Comparison of ENCODE assay signal across 8 cellular contexts in the genomic region with DNA sequence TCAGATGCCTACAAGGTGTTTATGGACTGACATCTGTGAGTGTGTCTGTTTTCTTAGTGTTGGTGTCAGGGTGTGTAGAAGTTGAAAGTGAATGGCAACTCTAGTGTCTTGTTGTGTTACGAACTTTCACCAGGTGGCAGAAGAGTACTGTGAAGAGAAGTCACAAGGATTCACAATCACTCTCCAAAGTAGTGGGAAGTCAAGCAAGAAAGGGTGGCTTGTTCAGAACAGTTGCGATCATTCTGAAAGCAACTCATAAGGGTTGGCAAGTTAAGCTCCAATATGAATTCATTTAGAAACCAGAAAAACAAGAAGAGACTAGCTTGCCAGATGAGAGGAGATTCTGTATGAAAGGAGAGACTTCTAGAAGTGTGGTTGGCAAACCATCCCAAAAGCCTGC.
A peak's percentile ranks its signal among the peaks of the same experiment; 100 is the strongest.
DNase-seq lines count a peak whose midpoint lies in the region; ATAC-seq and FAIRE-seq lines count a peak whose summit lies in the region.

No MANE protein-coding gene starts in this region.

- H3K27ac Mint-ChIP-seq in activated CD8-positive, alpha-beta memory T cell treated with anti-CD3 and anti-CD28 coated beads, Interleukin-2, amount 10 ng/mL, durations not matched to agents 7 days and 5 days, result no peak overlapping the region

- peaks cover 53% of the 10 kb centered on the region for H3K27me3 Mint-ChIP-seq in activated CD8-positive, alpha-beta memory T cell treated with anti-CD3 and anti-CD28 coated beads, Interleukin-2, amount 10 ng/mL, durations not matched to agents 7 days and 5 days

- H3K4me3 Mint-ChIP-seq in activated CD8-positive, alpha-beta memory T cell treated with anti-CD3 and anti-CD28 coated beads, Interleukin-2, amount 10 ng/mL, durations not matched to agents 7 days and 5 days, result no peak overlapping the region

- CTCF ChIA-PET in activated CD8-positive, alpha-beta memory T cell treated with anti-CD3 and anti-CD28 coated beads, Interleukin-2, amount 10 ng/mL, durations not matched to agents 7 days and 5 days (lab: Charles Lee), result interaction anchor here (0.5 to 6.8 kb wide), 34 partner anchors 8 to 1349 kb away, joined by 3 to 99 read pairs (median 4); no protein-coding TSS in a partner anchor

- no peaks in the 10 kb centered on the region for H3K36me3 Mint-ChIP-seq in activated CD8-positive, alpha-beta memory T cell treated with anti-CD3 and anti-CD28 coated beads, Interleukin-2, amount 10 ng/mL, durations not matched to agents 7 days and 5 days

- peak; percentile 69 for ATAC-seq in activated CD8-positive, alpha-beta memory T cell treated with anti-CD3 and anti-CD28 coated beads, Interleukin-2, amount 10 ng/mL, durations not matched to agents 7 days and 5 days
- ATAC-seq in GM21423 (IDR thresholded peaks at IDR 0.05; ENCODE audit: unreplicated experiment) (peak; percentile 57), HG03575 (IDR thresholded peaks at IDR 0.05; ENCODE audit: extremely low read depth, insufficient number of reproducible peaks, low FRiP score, unreplicated experiment) (peak; percentile 32)

- FAIRE-seq in urothelium cell line (lab: Jason Lieb, UNC), result no peak

- H3K9me3 Mint-ChIP-seq in activated CD8-positive, alpha-beta memory T cell treated with anti-CD3 and anti-CD28 coated beads, Interleukin-2, amount 10 ng/mL, durations not matched to agents 7 days and 5 days (ENCODE audit: low read depth), result no peaks in the 10 kb centered on the region

- H3K4me1 Mint-ChIP-seq in activated CD8-positive, alpha-beta memory T cell treated with anti-CD3 and anti-CD28 coated beads, Interleukin-2, amount 10 ng/mL, durations not matched to agents 7 days and 5 days, result peaks cover 28% of the 10 kb centered on the region

- DNase-seq in activated CD8-positive, alpha-beta memory T cell treated with anti-CD3 and anti-CD28 coated beads, Interleukin-2, amount 10 ng/mL, durations not matched to agents 7 days and 5 days, result peak; percentile 56
- no peak for DNase-seq in activated CD8-positive, alpha-beta memory T cell treated with anti-CD3 and anti-CD28 coated beads, Interleukin-2, amount 50 U/mL, for 48 hours
- DNase-seq in SIG-M5 treated with dmso at 0.1 percent for 504 hours (lab: John Stamatoyannopoulos, UW; ENCODE audit: unreplicated experiment), result peak; percentile 90
- peak; percentile 48 for DNase-seq in cerebellar cortex (ENCODE audit: low spot score)
- peak; percentile 81 to 91 for DNase-seq in lung microvascular endothelial cell (ENCODE audit: low read depth in 2 of 2)
- DNase-seq in urothelium cell line (ENCODE audit: low spot score), result peak; percentile 61
